ENCODE assay signal across 37 cellular contexts in genomic region chr4:64388252-64388651, GRCh38. TPM values are rescaled to one million over a fixed set of nuclear protein-coding genes. Genes with fewer than 3 reads are reported as not detected.
"Had no signal": no experiment of that assay in that cellular context is flagged by ENCODE, and none has a peak within 500 bp of the region (broad histone marks: within the 10 kb centered on the region; RNA-seq: fewer than 3 reads in every experiment).

No MANE protein-coding gene starts in this region.

- H3K36me3 ChIP-seq: adrenal gland, ascending aorta, brain microvascular endothelial cell, breast epithelium had no signal

- FAIRE-seq: astrocyte, bronchial epithelial cell had no signal

- H3K4me3 ChIP-seq: adrenal gland, ascending aorta, body of pancreas, breast epithelium, cardiac muscle cell had no signal

- H3K4me1 ChIP-seq: adrenal gland, ascending aorta, body of pancreas, breast epithelium had no signal

- H3K27me3 ChIP-seq: adrenal gland, ascending aorta, body of pancreas, brain microvascular endothelial cell, breast epithelium, cardiac muscle cell had no signal

- DNase-seq: activated effector memory CD4-positive, alpha-beta T cell treated with anti-CD3 and anti-CD28 coated beads, Interleukin-2, amount 50 U/mL, for 16 hours; activated effector memory CD4-positive, alpha-beta T cell treated with Interleukin-2 at 50 U/mL for 16 hours; activated gamma-delta T cell; activated gamma-delta T cell treated with Interleukin-2 at 50 U/mL for 16 hours; activated naive CD4-positive, alpha-beta T cell; activated naive CD4-positive, alpha-beta T cell treated with anti-CD3 and anti-CD28 coated beads for 36 hours; activated naive CD4-positive, alpha-beta T cell treated with anti-CD3 and anti-CD28 coated beads, Interleukin-2, amount 10 ng/mL, durations not matched to agents 7 days and 5 days; activated naive CD4-positive, alpha-beta T cell treated with anti-CD3 and anti-CD28 coated beads, Interleukin-2, amount 50 U/mL, for 16 hours; activated naive CD4-positive, alpha-beta T cell treated with Interleukin-2 at 50 U/mL for 16 hours; activated naive CD8-positive, alpha-beta T cell treated with anti-CD3 and anti-CD28 coated beads for 36 hours; activated naive CD8-positive, alpha-beta T cell treated with anti-CD3 and anti-CD28 coated beads, Interleukin-2, amount 10 ng/mL, durations not matched to agents 7 days and 5 days; activated naive CD8-positive, alpha-beta T cell treated with anti-CD3 and anti-CD28 coated beads, Interleukin-2, amount 50 U/mL, for 24 hours; activated T-cell treated with anti-CD3 and anti-CD28 coated beads, Interleukin-2, amount 50 U/mL, for 1 hour; activated T-cell treated with anti-CD3 and anti-CD28 coated beads, Interleukin-2, amount 50 U/mL, for 24 hours; activated T-cell treated with anti-CD3 and anti-CD28 coated beads, Interleukin-2, amount 50 U/mL, for 4 hours; activated T-cell treated with anti-CD3 and anti-CD28 coated beads, Interleukin-2, amount 50 U/mL, for 48 hours; activated T-cell treated with anti-CD3 and anti-CD28 coated beads, Interleukin-2, amount 50 U/mL, for 72 hours; adrenal gland; amniotic stem cell; amygdala; anterior cingulate cortex; aorta; body of pancreas; brain microvascular endothelial cell; caudate nucleus; cerebellar nuclear complex had no signal

- H3K27ac ChIP-seq: adrenal gland, ascending aorta, body of pancreas, brain microvascular endothelial cell, breast epithelium, cardiac muscle cell had no signal

- ATAC-seq: activated naive CD4-positive, alpha-beta T cell treated with anti-CD3 and anti-CD28 coated beads, Interleukin-2, amount 50 U/mL, for 72 hours; activated naive CD8-positive, alpha-beta T cell treated with anti-CD3 and anti-CD28 coated beads, Interleukin-2, amount 50 U/mL, for 24 hours; activated T-cell treated with anti-CD3 and anti-CD28 coated beads, Interleukin-2, amount 50 U/mL, for 4 hours; activated T-cell treated with anti-CD3 and anti-CD28 coated beads, Interleukin-2, amount 50 U/mL, for 72 hours; activated T-helper 17 cell treated with anti-CD3 and anti-CD28 coated beads, Interleukin-2, amount 50 U/mL, for 72 hours; body of pancreas had no signal

- H3K9me3 ChIP-seq: adrenal gland, ascending aorta, body of pancreas, breast epithelium had no signal

RNA-seq across cellular contexts. Expression of gene TECRL, which starts 21.0 kb away (rescaled TPM):
- total RNA-seq: activated naive CD4-positive, alpha-beta T cell treated with anti-CD3 and anti-CD28 coated beads for 36 hours; activated naive CD4-positive, alpha-beta T cell treated with anti-CD3 and anti-CD28 coated beads, Interleukin-2, amount 50 U/mL, for 72 hours; activated naive CD8-positive, alpha-beta T cell treated with anti-CD3 and anti-CD28 coated beads for 36 hours; activated naive CD8-positive, alpha-beta T cell treated with anti-CD3 and anti-CD28 coated beads, Interleukin-2, amount 10 ng/mL, durations not matched to agents 7 days and 5 days; activated T-cell treated with anti-CD3 and anti-CD28 coated beads, Interleukin-2, amount 50 U/mL, for 4 hours; activated T-cell treated with anti-CD3 and anti-CD28 coated beads, Interleukin-2, amount 50 U/mL, for 72 hours; activated T-helper 1 cell treated with anti-CD3 and anti-CD28 coated beads, Interleukin-12 subunit alpha, Interleukin-12 subunit beta, Interleukin-2, Interleukin-4 antibody, amounts not matched to agents 30 ng/mL and 10 ng/mL and 1 ng/mL, durations not matched to agents 14 hours and 24 hours and 36 hours; activated T-helper 17 cell treated with anti-CD3 and anti-CD28 coated beads, Interleukin-2, amount 50 U/mL, for 72 hours; activated T-helper 2 cell treated with anti-CD3 and anti-CD28 coated beads, Interferon-gamma antibody, Interleukin-2, Interleukin-4, amounts not matched to agents 10 μg/mL and 5 μg/mL and 100 μg/mL, durations not matched to agents 14 hours and 24 hours and 36 hours; aorta; ascending aorta; astrocyte; body of pancreas; breast epithelium; bronchial epithelial cell; cerebellum; chondrocyte had no signal
